8 cellular contexts compared by ENCODE assay signal in the genomic region with DNA sequence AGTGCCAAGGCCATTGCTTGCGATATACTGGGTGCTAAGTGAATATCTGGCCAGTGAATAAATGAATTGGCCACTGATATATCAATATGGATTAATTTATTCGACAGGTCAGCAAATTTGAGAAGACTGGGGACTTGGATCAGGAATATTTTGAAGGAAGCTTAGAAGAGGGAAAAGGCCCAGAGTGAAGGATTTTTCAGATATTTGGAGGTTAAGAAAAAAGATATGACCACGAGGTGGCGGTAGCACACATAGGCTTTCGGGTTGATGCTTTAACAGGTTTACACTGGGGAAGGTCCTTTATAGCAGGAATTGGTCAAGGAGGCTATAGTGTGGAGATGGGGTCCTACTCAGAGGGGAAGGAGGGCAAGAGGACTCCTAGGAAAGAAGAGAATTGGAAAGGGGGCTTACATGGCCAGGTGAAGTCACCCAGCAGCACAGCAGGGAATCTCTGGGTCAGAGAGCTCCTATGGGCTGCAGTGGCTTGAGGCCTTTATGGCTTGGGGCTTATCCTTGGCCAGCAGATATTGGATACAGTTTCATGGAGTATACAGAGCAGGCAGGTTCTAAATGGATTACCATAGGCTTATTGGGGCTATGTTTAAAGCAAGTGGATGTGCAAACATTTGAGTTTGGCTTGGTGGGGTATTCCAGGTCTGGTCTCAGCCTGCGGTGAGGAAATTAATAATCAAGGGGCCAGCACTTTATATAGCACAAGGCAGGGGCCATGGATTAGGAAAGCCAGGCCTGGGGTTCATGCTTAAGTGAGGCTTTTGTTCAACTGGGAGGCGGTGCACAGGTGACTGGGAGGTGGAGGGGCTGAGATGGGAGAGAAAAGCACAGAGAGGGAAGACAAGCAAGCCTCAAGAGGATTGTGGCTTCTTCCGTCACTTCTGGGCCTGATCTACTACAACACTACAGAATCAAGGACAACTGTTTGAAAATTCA. TPM values are rescaled to one million over a fixed set of nuclear protein-coding genes. Genes with fewer than 3 reads are reported as not detected.
DNase-seq lines count a peak whose midpoint lies in the region; ATAC-seq, FAIRE-seq and TF ChIP-seq lines count a peak whose summit lies in the region.

No MANE protein-coding gene starts in this region.

- no peaks in the 10 kb centered on the region for H3K36me3 ChIP-seq in CD8-positive, alpha-beta memory T cell (ENCODE audit: insufficient read depth, low read length)
- H3K36me3 ChIP-seq in thyroid gland, result no peaks in the 10 kb centered on the region

- POLR2A ChIA-PET in CD8-positive, alpha-beta memory T cell (lab: Charles Lee), result interaction anchor here (1.0 to 1.6 kb wide), 3 partner anchors 44 to 62 kb away, joined by 4 to 10 read pairs (median 5); no protein-coding TSS in a partner anchor
- POLR2A ChIA-PET in MCF 10A (lab: Yijun Ruan, JAX), result interaction anchor here (0.7 to 3.9 kb wide), 8 partner anchors 15 to 253 kb away, joined by 3 to 29 read pairs (median 4); no protein-coding TSS in a partner anchor

- no peaks in the 10 kb centered on the region for H3K27me3 ChIP-seq in CD8-positive, alpha-beta memory T cell (ENCODE audit: insufficient read depth, low read length, poor library complexity, severe bottlenecking)
- H3K27me3 ChIP-seq in thyroid gland, result no peaks in the 10 kb centered on the region

- ATAC-seq in left colon, result peak; percentile 32
- no peak for ATAC-seq in HG03565 (IDR thresholded peaks at IDR 0.05; ENCODE audit: unreplicated experiment)
- ATAC-seq in HG03460 (IDR thresholded peaks at IDR 0.05; ENCODE audit: unreplicated experiment), result no peak

- peak; percentile 18 for FAIRE-seq in RCC 7860 (lab: Jason Lieb, UNC)

- BruUV-seq in MCF 10A (replicated peaks; lab: Mats Ljungman, UMichigan), result no TSS peak

- no peaks in the 10 kb centered on the region for H3K9me3 Mint-ChIP-seq in CD8-positive, alpha-beta memory T cell
- H3K9me3 Mint-ChIP-seq in MCF 10A (ENCODE audit: unreplicated experiment), result no peaks in the 10 kb centered on the region

- peak overlapping the region in 1 of 7 donors; percentile 1 for H3K4me3 Mint-ChIP-seq in CD8-positive, alpha-beta memory T cell
- no peak overlapping the region for H3K4me3 Mint-ChIP-seq in MCF 10A (ENCODE audit: unreplicated experiment)

- no peaks in the 10 kb centered on the region for H3K9me3 ChIP-seq in CD8-positive, alpha-beta memory T cell (ENCODE audit: low read length)
- no peaks in the 10 kb centered on the region for H3K9me3 ChIP-seq in thyroid gland

- 49 to 50% methylated on average over 8 of the region's 8 CpGs for WGBS in thyroid gland, 2 donors

- H3K4me1 ChIP-seq in CD8-positive, alpha-beta memory T cell (ENCODE audit: insufficient read depth, low read length), result peaks cover 14% of the 10 kb centered on the region
- H3K4me1 ChIP-seq in thyroid gland, result peaks cover 6 to 17% of the 10 kb centered on the region in 2 donors

- H3K27me3 Mint-ChIP-seq in CD8-positive, alpha-beta memory T cell, result no peaks in the 10 kb centered on the region
- no peaks in the 10 kb centered on the region for H3K27me3 Mint-ChIP-seq in MCF 10A (ENCODE audit: insufficient read depth, unreplicated experiment)

- peak overlapping the region in 2 of 8 donors; percentile 19 to 79 for H3K27ac Mint-ChIP-seq in CD8-positive, alpha-beta memory T cell
- no peak overlapping the region for H3K27ac Mint-ChIP-seq in MCF 10A (ENCODE audit: low read depth, unreplicated experiment)

- H3K4me1 Mint-ChIP-seq in CD8-positive, alpha-beta memory T cell, result peaks cover 13 to 22% (median 21%) of the 10 kb centered on the region in 3 donors
- peaks cover 6% of the 10 kb centered on the region for H3K4me1 Mint-ChIP-seq in MCF 10A (ENCODE audit: insufficient read depth, unreplicated experiment)

- DNase-seq in CD8-positive, alpha-beta memory T cell, result peak in 3 of 5 donors; percentile 21 to 52 (median 43)
- DNase-seq in H4 (ENCODE audit: low spot score), result peak; percentile 29
- DNase-seq in RCC 7860 (ENCODE audit: low spot score), result peak; percentile 32
- DNase-seq in MCF 10A (ENCODE audit: unreplicated experiment), result peak; percentile 52
- peak in 1 of 2 donors; percentile 41 for DNase-seq in left colon
- DNase-seq in thyroid gland, result peak; percentile 51 to 57

- CTCF ChIA-PET in CD8-positive, alpha-beta memory T cell (lab: Charles Lee), result interaction anchor here (0.7 to 12.3 kb wide), 23 partner anchors 9 to 294 kb away, joined by 3 to 470 read pairs (median 8); a partner anchor contains a TSS
- CTCF ChIA-PET in MCF 10A (lab: Yijun Ruan, JAX), result interaction anchor here (0.6 to 10.3 kb wide), 63 partner anchors 7 to 303 kb away, joined by 3 to 198 read pairs (median 6); a partner anchor contains a TSS

- H3K36me3 Mint-ChIP-seq in CD8-positive, alpha-beta memory T cell, result no peaks in the 10 kb centered on the region
- no peaks in the 10 kb centered on the region for H3K36me3 Mint-ChIP-seq in MCF 10A (ENCODE audit: insufficient read depth, unreplicated experiment)

- TF ChIP-seq CTCF in MCF 10A (IDR thresholded peaks at IDR 0.05; ENCODE audit: unreplicated experiment) (peak; percentile 46), thyroid gland (IDR thresholded peaks at IDR 0.05) (peak in 5 of 6 experiments; percentile 53 to 77 (median 63))

- H3K27ac ChIP-seq in CD8-positive, alpha-beta memory T cell (ENCODE audit: low read depth, low read length), result no peak overlapping the region
- no peak overlapping the region for H3K27ac ChIP-seq in thyroid gland

- H3K4me3 ChIP-seq in CD8-positive, alpha-beta memory T cell (ENCODE audit: low read length), result no peak overlapping the region
- H3K4me3 ChIP-seq in thyroid gland (replicated peaks in 1 of 3), result no peak overlapping the region

- intact Hi-C loops in MCF 10A (cut with micrococcal nuclease), result no loop called here
- intact Hi-C loops in left colon (cut with DNase I, micrococcal nuclease), result no loop called here
- intact Hi-C loops in thyroid gland (cut with DNase I), result loop anchor here (10.0 kb wide), 1 partner anchor 238 kb away; no protein-coding TSS in a partner anchor

- no peak for TF ChIP-seq POLR2A in thyroid gland (IDR thresholded peaks at IDR 0.05)

RNA-seq across cellular contexts. Expression of a gene that starts 9.7 kb away (rescaled TPM):
- total RNA-seq in CD8-positive, alpha-beta memory T cell, result 1 to 10 TPM; 1.2 to 2.3 TPM
- polyA plus RNA-seq in CD8-positive, alpha-beta memory T cell, result not detected
- 0.17 TPM in 1 of 2 replicates, not detected in the other for total RNA-seq in H4 (2014; rRNA removed; shearing (Covaris generic))
- total RNA-seq in MCF 10A (2022), result 0.39 TPM in 1 of 2 replicates, not detected in the other
- 10 to 100 TPM in 1 of 2 donors, 1 to 10 TPM in 1; 2.6 to 15.7 TPM for total RNA-seq in left colon
- total RNA-seq in thyroid gland, result 1 to 10 TPM in 2 of 4 donors, under 1 TPM in 1, not detected in 1; 0.67 to 1.3 (median 1.3) TPM

RNA-seq across cellular contexts. Expression of a gene that starts 36.7 kb away (rescaled TPM):
- 100 to 1,000 TPM; 192 to 193 TPM for total RNA-seq in CD8-positive, alpha-beta memory T cell
- 42.1 TPM for polyA plus RNA-seq in CD8-positive, alpha-beta memory T cell
- 1.4 and 1.5 TPM in 2 replicates for total RNA-seq in H4 (2014; rRNA removed; shearing (Covaris generic))
- 9.6 and 13.2 TPM in 2 replicates for total RNA-seq in MCF 10A (2022)
- 10 to 100 TPM; 68.4 to 72.1 TPM for total RNA-seq in left colon
- 100 to 1,000 TPM in 3 of 4 donors, 10 to 100 TPM in 1; 63.7 to 136 (median 111) TPM for total RNA-seq in thyroid gland
